Comparison of ENCODE assay signal across 1 cellular context in the genomic region with DNA sequence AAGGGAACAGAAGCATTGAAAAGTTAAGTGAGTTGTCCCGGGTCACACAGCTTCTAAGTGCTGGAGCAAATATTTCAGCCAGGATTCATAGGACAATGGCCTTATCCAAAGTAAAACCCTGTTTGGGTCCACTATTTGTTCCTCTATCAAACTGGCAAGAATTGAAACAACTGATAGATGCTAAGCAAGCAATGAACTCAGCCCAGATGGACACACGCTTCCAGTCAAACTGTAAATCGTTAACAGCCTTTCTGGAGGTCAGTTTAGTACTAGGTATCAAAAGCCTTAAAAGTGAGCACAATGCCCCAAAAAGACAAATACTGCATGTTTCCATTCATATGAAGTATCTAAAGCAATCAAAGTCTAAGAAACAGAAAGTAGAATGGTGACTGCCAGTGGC.
TF ChIP-seq lines count a peak whose summit lies in the region.

No MANE protein-coding gene starts in this region.

TF ChIP-seq in IMR-90, 13 proteins besides CTCF, POLR2A, EP300 and RAD21:
- TF ChIP-seq RFX5 (IDR thresholded peaks at IDR 0.05; ENCODE audit: low read depth, low read length): no peak
- TF ChIP-seq NFE2L2 (IDR thresholded peaks at IDR 0.05; ENCODE audit: low read depth, low read length): no peak
- TF ChIP-seq MAZ (IDR thresholded peaks at IDR 0.05; ENCODE audit: borderline replicate concordance, low read depth, low read length): no peak
- TF ChIP-seq FOS (IDR thresholded peaks at IDR 0.05; ENCODE audit: low read depth, low read length): no peak
- TF ChIP-seq, protein P1, sequence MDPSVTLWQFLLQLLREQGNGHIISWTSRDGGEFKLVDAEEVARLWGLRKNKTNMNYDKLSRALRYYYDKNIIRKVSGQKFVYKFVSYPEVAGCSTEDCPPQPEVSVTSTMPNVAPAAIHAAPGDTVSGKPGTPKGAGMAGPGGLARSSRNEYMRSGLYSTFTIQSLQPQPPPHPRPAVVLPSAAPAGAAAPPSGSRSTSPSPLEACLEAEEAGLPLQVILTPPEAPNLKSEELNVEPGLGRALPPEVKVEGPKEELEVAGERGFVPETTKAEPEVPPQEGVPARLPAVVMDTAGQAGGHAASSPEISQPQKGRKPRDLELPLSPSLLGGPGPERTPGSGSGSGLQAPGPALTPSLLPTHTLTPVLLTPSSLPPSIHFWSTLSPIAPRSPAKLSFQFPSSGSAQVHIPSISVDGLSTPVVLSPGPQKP (IDR thresholded peaks at IDR 0.05; ENCODE audit: borderline replicate concordance, low read depth, low read length): no peak
- TF ChIP-seq MAFK (IDR thresholded peaks at IDR 0.05; ENCODE audit: low read depth, low read length): no peak
- no peak for TF ChIP-seq MXI1 (IDR thresholded peaks at IDR 0.05; ENCODE audit: borderline replicate concordance, low read depth, low read length)
- TF ChIP-seq, protein P2, sequence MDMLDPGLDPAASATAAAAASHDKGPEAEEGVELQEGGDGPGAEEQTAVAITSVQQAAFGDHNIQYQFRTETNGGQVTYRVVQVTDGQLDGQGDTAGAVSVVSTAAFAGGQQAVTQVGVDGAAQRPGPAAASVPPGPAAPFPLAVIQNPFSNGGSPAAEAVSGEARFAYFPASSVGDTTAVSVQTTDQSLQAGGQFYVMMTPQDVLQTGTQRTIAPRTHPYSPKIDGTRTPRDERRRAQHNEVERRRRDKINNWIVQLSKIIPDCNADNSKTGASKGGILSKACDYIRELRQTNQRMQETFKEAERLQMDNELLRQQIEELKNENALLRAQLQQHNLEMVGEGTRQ (IDR thresholded peaks at IDR 0.05; ENCODE audit: low read depth, low read length): no peak
- no peak for TF ChIP-seq SMC3 (IDR thresholded peaks at IDR 0.05; ENCODE audit: low read depth, low read length)
- TF ChIP-seq CEBPB (IDR thresholded peaks at IDR 0.05; ENCODE audit: low read depth, low read length): no peak
- TF ChIP-seq BHLHE40 (IDR thresholded peaks at IDR 0.05; ENCODE audit: low read depth, low read length): no peak
- TF ChIP-seq RCOR1 (IDR thresholded peaks at IDR 0.05; ENCODE audit: insufficient replicate concordance, low read length): no peak
- TF ChIP-seq CHD1 (IDR thresholded peaks at IDR 0.05; ENCODE audit: low read depth, low read length): no peak
